ENCODE assay signal across 18 cellular contexts in genomic region chr10:52654201-52654600, GRCh38.
A peak's percentile ranks its signal among the peaks of the same experiment; 100 is the strongest.
DNase-seq lines count a peak whose midpoint lies in the region; ATAC-seq and TF ChIP-seq lines count a peak whose summit lies in the region.
"Had no signal": no experiment of that assay in that cellular context is flagged by ENCODE, and none has a peak within 500 bp of the region (broad histone marks: within the 10 kb centered on the region; RNA-seq: fewer than 3 reads in every experiment).

No MANE protein-coding gene starts in this region.

- ATAC-seq in Right ventricle myocardium inferior (peak; percentile 75), left cardiac atrium (peak; percentile 50 to 76), right cardiac atrium (peak; percentile 77 to 83)
- ATAC-seq: A549 had no signal

- H3K27me3 ChIP-seq in dorsolateral prefrontal cortex (no peaks in the 10 kb centered on the region), right cardiac atrium (ENCODE audit: control insufficient read depth, insufficient read depth) (no peaks in the 10 kb centered on the region)

- H3K27ac ChIP-seq in dorsolateral prefrontal cortex, result peak overlapping the region in 41 of 59 donors; percentile 7 to 94 (median 86)
- peak overlapping the region; percentile 58 for H3K27ac ChIP-seq in right cardiac atrium (ENCODE audit: low read length)
- H3K27ac ChIP-seq: A549 had no signal

- intact Hi-C loops in Right ventricle myocardium inferior (cut with DNase I), result loop anchor here (5.0 kb wide), 1 partner anchor 342 kb away; the partner anchor contains the start of gene DKK1
- intact Hi-C loops in cardiac septum (cut with DNase I), result no loop called here
- intact Hi-C loops in dorsolateral prefrontal cortex (cut with DNase I), result loop anchor here (5.0 to 10.0 kb wide), 2 partner anchors 339 to 347 kb away; partner anchors contain the start of gene DKK1 (in 1 of the 2)
- intact Hi-C loops in left cardiac atrium (cut with DNase I), result no loop called here
- intact Hi-C loops in right cardiac atrium (cut with DNase I), result loop anchor here in 3 of 4 donors (10.0 kb wide), 2 partner anchors 71 to 339 kb away; partner anchors contain the start of gene DKK1 (in 2 of the 3)

- no peak for TF ChIP-seq CTCF in dorsolateral prefrontal cortex (IDR thresholded peaks at IDR 0.05 in 54 of 56, conservative IDR thresholded peaks at IDR 0.05 in 2 of 56; ENCODE audit: low read depth in 1 of 56, partially characterized antibody in 56 of 56)

- H3K9me3 ChIP-seq in right cardiac atrium (ENCODE audit: control insufficient read depth, low read length), result no peaks in the 10 kb centered on the region
- H3K9me3 ChIP-seq: A549, HAP-1 had no signal

- DNase-seq in Right ventricle myocardium inferior (ENCODE audit: missing footprints) (no peak), cardiac septum (ENCODE audit: low spot score) (no peak), dorsolateral prefrontal cortex (no peak), left cardiac atrium (no peak), right cardiac atrium (no peak), AML-193 (lab: John Stamatoyannopoulos, UW) (no peak), NCI-H510A treated with DMSO at 0.1 percent for 48 hours (lab: John Stamatoyannopoulos, UW) (no peak)
- DNase-seq: 8988T; ACHN; Calu3; CD4-positive, alpha-beta memory T cell; COR-L47; DMS79 treated with DMSO at 0.1 percent for 48 hours; GF-D8; GOT3; HFFc6 had no signal

- H3K4me3 ChIP-seq in dorsolateral prefrontal cortex (no peak overlapping the region), right cardiac atrium (ENCODE audit: low read length) (no peak overlapping the region)
- H3K4me3 ChIP-seq: A549, HAP-1 had no signal

- 46% methylated on average over 2 of the region's 2 CpGs for WGBS in right cardiac atrium

- peaks cover 1% of the 10 kb centered on the region for H3K4me1 ChIP-seq in right cardiac atrium (ENCODE audit: control insufficient read depth, insufficient read depth, low read length)
- H3K4me1 ChIP-seq: A549, HAP-1 had no signal

Comparison
In these comparisons a context has a peak if more than half of its experiments do, and no peak if none do; other contexts are left out.
1. intact Hi-C loops: an anchor here in Right ventricle myocardium inferior (5.0 kb wide), dorsolateral prefrontal cortex (5.0 to 10.0 kb wide) and right cardiac atrium (10.0 kb wide); none called in cardiac septum and left cardiac atrium.